ENCODE assay signal across 1 cellular context in genomic region chr12:67220065-67220464, GRCh38.
TF ChIP-seq lines count a peak whose summit lies in the region.

No MANE protein-coding gene starts in this region.

TF ChIP-seq in GM23338, 12 proteins besides CTCF, POLR2A, EP300 and RAD21 (continued from another document):
- TF ChIP-seq ZNF331 (CRISPR knock-in tag; IDR thresholded peaks at IDR 0.05; ENCODE audit: low read depth) (no peak), ZNF114 (CRISPR knock-in tag; IDR thresholded peaks at IDR 0.05) (no peak), STAT1 (IDR thresholded peaks at IDR 0.05; ENCODE audit: unreplicated experiment) (no peak), ETS1 (IDR thresholded peaks at IDR 0.05) (no peak)
